Comparison of ENCODE assay signal across 33 cellular contexts in the genomic region with DNA sequence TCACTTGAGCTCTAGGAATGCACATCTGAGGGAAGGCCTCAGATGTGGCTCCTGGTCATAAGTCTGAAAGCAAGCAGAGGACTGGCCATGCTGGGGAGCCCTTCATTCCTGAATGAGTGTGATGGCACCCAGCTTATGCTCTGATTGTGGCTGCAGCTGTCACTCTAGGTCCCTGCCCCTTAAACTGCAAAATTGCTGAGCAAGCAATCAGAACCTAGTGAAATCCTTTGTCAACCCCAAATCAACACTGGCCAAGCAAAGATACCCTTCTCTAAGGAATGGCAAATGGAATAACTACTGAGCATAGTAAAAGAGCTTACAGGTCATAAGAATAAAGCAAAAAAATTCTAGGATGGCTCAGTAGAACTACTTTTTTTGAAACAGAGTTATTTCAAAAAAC. TPM values are rescaled to one million over a fixed set of nuclear protein-coding genes. Genes with fewer than 3 reads are reported as not detected.
"Had no signal": no experiment of that assay in that cellular context is flagged by ENCODE, and none has a peak within 500 bp of the region (broad histone marks: within the 10 kb centered on the region; RNA-seq: fewer than 3 reads in every experiment).

No MANE protein-coding gene starts in this region.

- DNase-seq: colonic mucosa; cortex of kidney; effector CD8-positive, alpha-beta T cell; effector memory CD8-positive, alpha-beta T cell; endodermal cell; erythroblast; esophagus squamous epithelium; foreskin fibroblast; foreskin melanocyte; gastrocnemius medialis; glutamatergic neuron; head of caudate nucleus; heart right ventricle; hippocampal formation; left cardiac atrium; left lung; left ventricle myocardium superior; lower lobe of right lung; mesenchymal stem cell; mucosa of descending colon; naive thymus-derived CD4-positive, alpha-beta T cell had no signal

- H3K4me1 ChIP-seq: colonic mucosa had no signal

- H3K4me3 ChIP-seq: colonic mucosa, esophagus squamous epithelium, gastrocnemius medialis, heart right ventricle, left lung, lower lobe of right lung, mucosa of descending colon had no signal

- H3K36me3 ChIP-seq: colonic mucosa, esophagus squamous epithelium, gastrocnemius medialis, heart right ventricle, left lung, lower lobe of right lung had no signal

- H3K27me3 ChIP-seq: colonic mucosa, esophagus squamous epithelium, gastrocnemius medialis, heart right ventricle, left lung had no signal

- FAIRE-seq: endometrium, islet of Langerhans, keratinocyte had no signal

- ATAC-seq: effector memory CD8-positive, alpha-beta T cell; esophagus mucosa; gastrocnemius medialis; heart right ventricle; left cardiac atrium; left lung; left ventricle myocardium superior; lower lobe of right lung; mucosa of descending colon; naive thymus-derived CD4-positive, alpha-beta T cell had no signal

- H3K27ac ChIP-seq: colonic mucosa, epithelial cell of prostate, esophagus squamous epithelium, gastrocnemius medialis, heart right ventricle, left lung, lower lobe of right lung had no signal

- H3K9me3 ChIP-seq: colonic mucosa, esophagus squamous epithelium, gastrocnemius medialis, lower lobe of right lung, mucosa of descending colon had no signal

RNA-seq across cellular contexts. Expression of a gene that starts 4.3 kb away (rescaled TPM):
- total RNA-seq: dermis microvascular lymphatic vessel endothelial cell, endodermal cell, esophagus squamous epithelium, gastrocnemius medialis, glomerular endothelial cell, heart right ventricle, kidney epithelial cell, left cardiac atrium, left ventricle myocardium superior, lower leg skin, lung microvascular endothelial cell, mesenteric fat pad, mesothelial cell of epicardium had no signal
- polyA plus RNA-seq: keratinocyte; naive thymus-derived CD4-positive, alpha-beta T cell had no signal
